ENCODE assay signal across 12 cellular contexts in the genomic region with DNA sequence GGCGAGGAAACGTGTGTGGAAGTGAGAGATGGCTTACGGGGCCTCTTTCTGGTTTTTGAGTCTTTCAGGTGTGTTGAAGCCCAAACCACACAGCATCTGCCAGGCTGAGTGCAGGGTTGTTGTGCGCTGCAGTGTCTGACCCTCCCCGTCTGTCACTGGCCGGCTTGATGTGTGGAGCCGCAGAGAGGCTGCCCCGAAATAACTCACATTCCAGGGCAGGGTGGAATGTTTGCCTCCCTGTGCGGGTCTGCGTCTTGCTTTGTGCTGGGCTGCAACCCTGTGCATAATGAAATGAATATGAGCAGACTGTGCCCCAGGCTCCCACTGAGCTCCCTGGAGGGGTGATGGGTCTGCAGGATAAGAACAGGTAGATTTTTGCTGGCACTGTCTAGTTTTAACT. TPM values are rescaled to one million over a fixed set of nuclear protein-coding genes. Genes with fewer than 3 reads are reported as not detected.
DNase-seq lines count a peak whose midpoint lies in the region; ATAC-seq and TF ChIP-seq lines count a peak whose summit lies in the region.
"Had no signal": no experiment of that assay in that cellular context is flagged by ENCODE, and none has a peak within 500 bp of the region (broad histone marks: within the 10 kb centered on the region; RNA-seq: fewer than 3 reads in every experiment).

No MANE protein-coding gene starts in this region.

- H3K27ac ChIP-seq in PC-9 (no peak overlapping the region), hepatocyte (no peak overlapping the region)

- WGBS in hepatocyte (ENCODE audit: low lambda C conversion rate, missing lambda C conversion rate) = 13% methylated on average over 10 of the region's 10 CpGs

- H3K9me3 Mint-ChIP-seq in progenitor cell of endocrine pancreas (ENCODE audit: low read depth) = no peaks in the 10 kb centered on the region
- H3K9me3 Mint-ChIP-seq: natural killer cell treated with Interleukin-12 subunit alpha and Interleukin-12 subunit beta and Interleukin-15 and Interleukin-18, amount 100 ng/mL, for 72 hours had no signal

- no peaks in the 10 kb centered on the region for H3F3A ChIP-seq in PC-9 (ENCODE audit: insufficient read depth, low read depth)

- H3K27ac Mint-ChIP-seq in progenitor cell of endocrine pancreas = peak overlapping the region; percentile 73
- H3K27ac Mint-ChIP-seq: natural killer cell treated with Interleukin-12 subunit alpha and Interleukin-12 subunit beta and Interleukin-15 and Interleukin-18, amount 100 ng/mL, for 72 hours had no signal

- intact Hi-C loops in PC-9 (cut with micrococcal nuclease; ENCODE audit: unreplicated experiment) = no loop called here

- TF ChIP-seq CTCF in PC-9 (conservative IDR thresholded peaks at IDR 0.05) (no peak), hepatocyte (IDR thresholded peaks at IDR 0.05; ENCODE audit: poor library complexity) (no peak), progenitor cell of endocrine pancreas (IDR thresholded peaks at IDR 0.05; ENCODE audit: unreplicated experiment) (no peak)

- POLR2A ChIA-PET in PC-9 (lab: Charles Lee; ENCODE audit: unreplicated experiment) = interaction anchor here (0.7 kb wide), 1 partner anchor 239 kb away, joined by 3 read pairs; no protein-coding TSS in a partner anchor

- H3K9me2 ChIP-seq in PC-9 (ENCODE audit: insufficient read depth) (no peaks in the 10 kb centered on the region), hepatocyte (replicated peaks; ENCODE audit: insufficient read depth) (no peaks in the 10 kb centered on the region)

- H3K4me1 ChIP-seq in PC-9 (replicated peaks; ENCODE audit: insufficient read depth) (no peaks in the 10 kb centered on the region), hepatocyte (ENCODE audit: insufficient read depth) (peaks cover 14% of the 10 kb centered on the region)

- H3K36me3 ChIP-seq in H7 (replicated peaks; ENCODE audit: control insufficient read depth, insufficient read depth, low read length) (no peaks in the 10 kb centered on the region), PC-9 (ENCODE audit: low read depth) (no peaks in the 10 kb centered on the region), hepatocyte (replicated peaks; ENCODE audit: insufficient read depth, low read depth) (no peaks in the 10 kb centered on the region)

- H3K4me3 ChIP-seq in H7 (ENCODE audit: insufficient read depth, low read depth, low read length) (no peak overlapping the region), PC-9 (no peak overlapping the region), hepatocyte (no peak overlapping the region)

- DNase-seq in H7 (peak; percentile 91), PC-9 (peak; percentile 69 to 83), hepatocyte (ENCODE audit: low spot score) (peak; percentile 32), progenitor cell of endocrine pancreas (ENCODE audit: low spot score, unreplicated experiment) (peak; percentile 35), NCI-H2171 treated with DMSO at 0.1 percent for 48 hours (lab: John Stamatoyannopoulos, UW) (no peak), NCI-H1930 (lab: John Stamatoyannopoulos, UW) (no peak)
- DNase-seq: amniotic stem cell; NCI-H1694; stimulated activated naive CD4-positive, alpha-beta T cell had no signal

- peaks cover 16% of the 10 kb centered on the region for H3K27me3 Mint-ChIP-seq in progenitor cell of endocrine pancreas

- no peaks in the 10 kb centered on the region; the same call in 1 of the 2 replicates for H4K20me1 ChIP-seq in PC-9 (ENCODE audit: insufficient read depth)
- H4K20me1 ChIP-seq in hepatocyte (ENCODE audit: insufficient read depth, poor library complexity, severe bottlenecking) = no peaks in the 10 kb centered on the region

- BruUV-seq in PC-9 (replicated peaks; lab: Mats Ljungman, UMichigan) = no TSS peak

- H2AFZ ChIP-seq in PC-9 (no peak overlapping the region), hepatocyte (no peak overlapping the region)

- ATAC-seq in HG03378 (IDR thresholded peaks at IDR 0.05; ENCODE audit: unreplicated experiment) = no peak

- H3K4me3 Mint-ChIP-seq in progenitor cell of endocrine pancreas (ENCODE audit: low read depth) = peak overlapping the region; percentile 54
- H3K4me3 Mint-ChIP-seq: natural killer cell treated with Interleukin-12 subunit alpha and Interleukin-12 subunit beta and Interleukin-15 and Interleukin-18, amount 100 ng/mL, for 72 hours had no signal

- no peaks in the 10 kb centered on the region for H3K27me3 ChIP-seq in H7 (ENCODE audit: control insufficient read depth, insufficient read depth, low read length)
- peaks cover 78% of the 10 kb centered on the region for H3K27me3 ChIP-seq in PC-9 (ENCODE audit: insufficient read depth, low read depth)
- no peaks in the 10 kb centered on the region for H3K27me3 ChIP-seq in hepatocyte

- H3K4me2 ChIP-seq in PC-9 (no peak overlapping the region), hepatocyte (peak overlapping the region; percentile 60)

- H3K9me3 ChIP-seq in PC-9 (ENCODE audit: insufficient read depth, low read depth) = no peaks in the 10 kb centered on the region
- no peaks in the 10 kb centered on the region for H3K9me3 ChIP-seq in hepatocyte (ENCODE audit: low read depth)

- peaks cover 21% of the 10 kb centered on the region for H3K4me1 Mint-ChIP-seq in progenitor cell of endocrine pancreas (ENCODE audit: low read depth)

- H3K79me2 ChIP-seq in PC-9 (ENCODE audit: low read depth) (no peaks in the 10 kb centered on the region), hepatocyte (no peaks in the 10 kb centered on the region)

- CTCF ChIA-PET in PC-9 (lab: Charles Lee) = no interaction called here

- no peaks in the 10 kb centered on the region for H3K36me3 Mint-ChIP-seq in progenitor cell of endocrine pancreas (ENCODE audit: insufficient read depth)
- H3K36me3 Mint-ChIP-seq: natural killer cell treated with Interleukin-12 subunit alpha and Interleukin-12 subunit beta and Interleukin-15 and Interleukin-18, amount 100 ng/mL, for 72 hours had no signal

RNA-seq across cellular contexts. Expression of a gene that starts 9.9 kb away (rescaled TPM):
- 25.2 and 34.1 TPM in 2 replicates for total RNA-seq in H7 (2014; rRNA removed; shearing (Covaris generic))
- total RNA-seq in PC-9 (2021) (not detected in 2 replicates), hepatocyte (3.5 and 4.0 TPM in 2 replicates), progenitor cell of endocrine pancreas (56.8 and 59.5 TPM in 2 replicates)
- 3.6 and 6.7 TPM in 2 replicates for polyA plus RNA-seq in hepatocyte
- total RNA-seq: endothelial cell of umbilical vein; natural killer cell treated with Interleukin-12 subunit alpha and Interleukin-12 subunit beta and Interleukin-15 and Interleukin-18, amount 100 ng/mL, for 72 hours had no signal
- polyA plus RNA-seq: endothelial cell of umbilical vein had no signal

Comparison
In these comparisons a context has a peak if more than half of its experiments do, and no peak if none do; other contexts are left out.
1. DNase-seq: peak in H7 (single experiment), PC-9 (2 of 2), hepatocyte (single experiment) and progenitor cell of endocrine pancreas (single experiment); none in NCI-H2171 treated with DMSO at 0.1 percent for 48 hours (single experiment) and NCI-H1930 (0 of 2).